In genomic region chr6:26065952-26066380, GRCh38 we compare ENCODE assay signal across 8 cellular contexts. TPM values are rescaled to one million over a fixed set of nuclear protein-coding genes. Genes with fewer than 3 reads are reported as not detected.
DNase-seq lines count a peak whose midpoint lies in the region; ATAC-seq, FAIRE-seq and TF ChIP-seq lines count a peak whose summit lies in the region.

No MANE protein-coding gene starts in this region.

- no peaks in the 10 kb centered on the region for H3K9me3 ChIP-seq in left lung

- DNase-seq in AG09309 (ENCODE audit: low read depth) (no peak), NCI-H1694 treated with DMSO at 0.1 percent for 48 hours (lab: John Stamatoyannopoulos, UW) (peak; percentile 71), left lung (peak in 1 of 2 donors; percentile 52)
- DNase-seq in T-helper 2 cell treated with Interferon-gamma antibody and Interleukin-4, amounts not matched to agents 5 μg/mL and 100 μg/mL, for 36 hours (ENCODE audit: low spot score), result peak; percentile 49
- DNase-seq in stimulated activated naive CD8-positive, alpha-beta T cell treated with anti-CD3 and anti-CD28 coated beads, Interleukin-15, amount 100 ng/mL, for 72 hours, result peak; percentile 58 to 69

- peaks cover 0 to 9% of the 10 kb centered on the region in 2 donors for H3K4me1 ChIP-seq in left lung

- peaks cover 31% of the 10 kb centered on the region for H3K27me3 Mint-ChIP-seq in T-helper 2 cell treated with Interferon-gamma antibody and Interleukin-4, amounts not matched to agents 5 μg/mL and 100 μg/mL, for 36 hours (ENCODE audit: low read depth)
- no peaks in the 10 kb centered on the region for H3K27me3 Mint-ChIP-seq in stimulated activated naive CD8-positive, alpha-beta T cell treated with anti-CD3 and anti-CD28 coated beads, Interleukin-15, amount 100 ng/mL, for 72 hours

- no peaks in the 10 kb centered on the region for H3K36me3 Mint-ChIP-seq in T-helper 2 cell treated with Interferon-gamma antibody and Interleukin-4, amounts not matched to agents 5 μg/mL and 100 μg/mL, for 36 hours (ENCODE audit: low read depth)

- H3K27ac ChIP-seq in left lung, result no peak overlapping the region

- no peak overlapping the region for H3K27ac Mint-ChIP-seq in T-helper 2 cell treated with Interferon-gamma antibody and Interleukin-4, amounts not matched to agents 5 μg/mL and 100 μg/mL, for 36 hours
- H3K27ac Mint-ChIP-seq in stimulated activated naive CD8-positive, alpha-beta T cell treated with anti-CD3 and anti-CD28 coated beads, Interleukin-15, amount 100 ng/mL, for 72 hours, result peak overlapping the region; percentile 34 to 66

- H3K27me3 ChIP-seq in left lung, result no peaks in the 10 kb centered on the region

- H3K4me3 ChIP-seq in AG09309 (ENCODE audit: control insufficient read depth, low read depth, low read length) (no peak overlapping the region), left lung (no peak overlapping the region)

- H3K4me3 Mint-ChIP-seq in T-helper 2 cell treated with Interferon-gamma antibody and Interleukin-4, amounts not matched to agents 5 μg/mL and 100 μg/mL, for 36 hours, result no peak overlapping the region
- peak overlapping the region in 1 of 2 donors; percentile 15 for H3K4me3 Mint-ChIP-seq in stimulated activated naive CD8-positive, alpha-beta T cell treated with anti-CD3 and anti-CD28 coated beads, Interleukin-15, amount 100 ng/mL, for 72 hours

- FAIRE-seq in colon (lab: Jason Lieb, UNC), result peak; percentile 80

- peak; percentile 86 for TF ChIP-seq CTCF in AG09309 (IDR thresholded peaks at IDR 0.05; ENCODE audit: control insufficient read depth, insufficient read depth, low read depth, low read length, missing control alignments)
- peak; percentile 74 to 85 for TF ChIP-seq CTCF in left lung (IDR thresholded peaks at IDR 0.05)

- H3K9me3 Mint-ChIP-seq in T-helper 2 cell treated with Interferon-gamma antibody and Interleukin-4, amounts not matched to agents 5 μg/mL and 100 μg/mL, for 36 hours, result no peaks in the 10 kb centered on the region
- no peaks in the 10 kb centered on the region for H3K9me3 Mint-ChIP-seq in stimulated activated naive CD8-positive, alpha-beta T cell treated with anti-CD3 and anti-CD28 coated beads, Interleukin-15, amount 100 ng/mL, for 72 hours

- no peaks in the 10 kb centered on the region for H3K36me3 ChIP-seq in left lung

- ATAC-seq in GM18502 (IDR thresholded peaks at IDR 0.05; ENCODE audit: poor library complexity, unreplicated experiment) (peak; percentile 82), HG02870 (IDR thresholded peaks at IDR 0.05; ENCODE audit: unreplicated experiment) (peak; percentile 94), left lung (peak; percentile 98)
- ATAC-seq in stimulated activated naive CD8-positive, alpha-beta T cell treated with anti-CD3 and anti-CD28 coated beads, Interleukin-15, amount 100 ng/mL, for 72 hours, result peak; percentile 94

- intact Hi-C loops in left lung (cut with DNase I), result no loop called here

- H3K4me1 Mint-ChIP-seq in T-helper 2 cell treated with Interferon-gamma antibody and Interleukin-4, amounts not matched to agents 5 μg/mL and 100 μg/mL, for 36 hours (ENCODE audit: low read depth), result peaks cover 6% of the 10 kb centered on the region
- peaks cover 7% of the 10 kb centered on the region for H3K4me1 Mint-ChIP-seq in stimulated activated naive CD8-positive, alpha-beta T cell treated with anti-CD3 and anti-CD28 coated beads, Interleukin-15, amount 100 ng/mL, for 72 hours

RNA-seq across cellular contexts. Expression of gene HFE, which starts 21.3 kb away (rescaled TPM):
- total RNA-seq in left lung, result 10 to 100 TPM; 11.8 to 12.7 TPM
